ENCODE assay signal across 21 cellular contexts in the genomic region with DNA sequence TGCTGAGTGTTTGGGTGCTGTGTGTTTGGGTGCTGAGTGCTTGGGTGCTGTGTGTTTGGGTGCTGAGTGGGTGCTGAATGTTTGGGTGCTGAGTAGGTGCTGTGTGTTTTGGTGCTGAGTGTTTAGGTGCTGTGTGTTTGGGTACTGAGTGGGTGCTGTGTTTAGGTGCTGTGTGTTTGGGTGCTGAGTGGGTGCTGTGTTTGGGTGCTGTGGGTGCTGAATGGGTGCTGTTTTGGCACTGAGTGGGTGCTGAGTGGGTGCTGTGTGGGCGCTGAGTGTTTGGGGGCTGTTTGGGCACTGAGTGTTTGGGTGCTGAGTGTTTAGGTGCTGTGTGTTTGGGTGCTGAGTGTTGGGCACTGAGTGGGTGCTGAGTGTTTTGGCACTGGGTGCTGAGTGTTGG. TPM values are rescaled to one million over a fixed set of nuclear protein-coding genes. Genes with fewer than 3 reads are reported as not detected.
"Had no signal": no experiment of that assay in that cellular context is flagged by ENCODE, and none has a peak within 500 bp of the region (broad histone marks: within the 10 kb centered on the region; RNA-seq: fewer than 3 reads in every experiment).

No MANE protein-coding gene starts in this region.

- H3K9me3 ChIP-seq: left lung, psoas muscle, sigmoid colon had no signal

- H3K4me1 Mint-ChIP-seq: naive thymus-derived CD4-positive, alpha-beta T cell; stimulated activated memory B cell treated with anti-CD40 and anti-IgM and Interleukin-4, amounts not matched to agents 10 μg/mL and 1 μg/mL and 100 μg/mL, for 72 hours had no signal

- H3K9me3 Mint-ChIP-seq: effector memory CD8-positive, alpha-beta T cell; naive thymus-derived CD4-positive, alpha-beta T cell; nephron; stimulated activated memory B cell treated with anti-CD40 and anti-IgM and Interleukin-4, amounts not matched to agents 10 μg/mL and 1 μg/mL and 100 μg/mL, for 72 hours; type B pancreatic cell had no signal

- H3K27ac Mint-ChIP-seq: effector memory CD8-positive, alpha-beta T cell; naive thymus-derived CD4-positive, alpha-beta T cell; nephron; neural progenitor cell; stimulated activated memory B cell treated with anti-CD40 and anti-IgM and Interleukin-4, amounts not matched to agents 10 μg/mL and 1 μg/mL and 100 μg/mL, for 72 hours; type B pancreatic cell had no signal

- H3K4me2 ChIP-seq: neural progenitor cell had no signal

- H3K9ac ChIP-seq: neural progenitor cell had no signal

- H2AFZ ChIP-seq: neural progenitor cell had no signal

- H3K4me3 ChIP-seq: left lung, neural progenitor cell, psoas muscle, sigmoid colon had no signal

- H3K27ac ChIP-seq: left lung, neural progenitor cell, psoas muscle, sigmoid colon had no signal

- H3K36me3 ChIP-seq: neural progenitor cell, sigmoid colon had no signal

- H3K4me3 Mint-ChIP-seq: effector memory CD8-positive, alpha-beta T cell; naive thymus-derived CD4-positive, alpha-beta T cell; nephron; neural progenitor cell; stimulated activated memory B cell treated with anti-CD40 and anti-IgM and Interleukin-4, amounts not matched to agents 10 μg/mL and 1 μg/mL and 100 μg/mL, for 72 hours; type B pancreatic cell had no signal

- DNase-seq: cortex of kidney; effector memory CD8-positive, alpha-beta T cell; mammary epithelial cell; mesendoderm; midbrain; naive thymus-derived CD4-positive, alpha-beta T cell; nucleus accumbens; sigmoid colon; stimulated activated CD4-positive, alpha-beta T cell treated with anti-CD3 and anti-CD28 coated beads, Interleukin-4, amount 100 ng/mL, for 4 hours; stimulated activated naive CD8-positive, alpha-beta T cell treated with anti-CD3 and anti-CD28 coated beads, Interleukin-15, Interleukin-2, amounts not matched to agents 100 U/mL and 50 U/mL, for 24 hours had no signal

- H3K4me1 ChIP-seq: left lung, psoas muscle, sigmoid colon had no signal

- H3K27me3 ChIP-seq: left lung, neural progenitor cell had no signal

- H3K27me3 Mint-ChIP-seq: effector memory CD8-positive, alpha-beta T cell; naive thymus-derived CD4-positive, alpha-beta T cell; stimulated activated memory B cell treated with anti-CD40 and anti-IgM and Interleukin-4, amounts not matched to agents 10 μg/mL and 1 μg/mL and 100 μg/mL, for 72 hours had no signal

- H3K36me3 Mint-ChIP-seq: stimulated activated memory B cell treated with anti-CD40 and anti-IgM and Interleukin-4, amounts not matched to agents 10 μg/mL and 1 μg/mL and 100 μg/mL, for 72 hours had no signal

RNA-seq across cellular contexts. Expression of gene F7, which starts 48.5 kb away (rescaled TPM):
- total RNA-seq: dermis microvascular lymphatic vessel endothelial cell, fibroblast of villous mesenchyme, left lung, mammary epithelial cell, osteocyte, sigmoid colon had no signal
- polyA plus RNA-seq: keratinocyte; mammary epithelial cell; naive thymus-derived CD4-positive, alpha-beta T cell; right cardiac atrium had no signal
